In the genomic region with DNA sequence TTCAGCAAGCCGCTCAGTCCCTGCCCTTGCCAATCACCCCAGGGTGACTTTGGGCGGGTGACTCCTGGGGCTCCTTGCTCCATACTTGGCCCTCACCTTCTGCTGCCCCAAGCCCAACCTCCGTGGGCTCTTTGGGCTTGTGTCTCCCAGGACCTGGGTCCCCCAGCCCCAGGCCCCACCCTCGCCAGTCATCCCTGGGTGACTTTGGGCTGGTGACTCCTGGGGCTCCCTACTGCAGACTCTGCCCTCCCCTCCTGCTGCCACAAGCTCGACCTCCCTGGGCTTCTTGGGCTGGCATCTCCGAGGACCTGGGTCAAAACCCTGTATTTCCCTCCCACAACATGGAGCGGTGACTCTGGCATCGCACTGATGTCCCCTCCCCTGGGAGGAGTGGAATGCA, we compare ENCODE assay signal across 19 cellular contexts.
"Had no signal": no experiment of that assay in that cellular context is flagged by ENCODE, and none has a peak within 500 bp of the region (broad histone marks: within the 10 kb centered on the region; RNA-seq: fewer than 3 reads in every experiment).

No MANE protein-coding gene starts in this region.

- FAIRE-seq: keratinocyte had no signal

- H3K4me1 ChIP-seq: body of pancreas, suprapubic skin, upper lobe of left lung had no signal

- H3K27ac ChIP-seq: body of pancreas, dorsolateral prefrontal cortex, suprapubic skin, upper lobe of left lung had no signal

- ATAC-seq: body of pancreas, T-cell had no signal

- H3K4me3 ChIP-seq: body of pancreas, dorsolateral prefrontal cortex, suprapubic skin, upper lobe of left lung had no signal

- H3K27me3 ChIP-seq: body of pancreas, suprapubic skin, upper lobe of left lung had no signal

- H3K9me3 ChIP-seq: body of pancreas, suprapubic skin, upper lobe of left lung had no signal

- H3K36me3 ChIP-seq: suprapubic skin, upper lobe of left lung had no signal

- DNase-seq: activated CD4-positive, alpha-beta T cell treated with anti-CD3 and anti-CD28 coated beads, Interleukin-2, amount 50 U/mL, for 4 hours; activated naive CD4-positive, alpha-beta T cell treated with Interleukin-2 at 50 U/mL for 16 hours; activated naive CD8-positive, alpha-beta T cell treated with anti-CD3 and anti-CD28 coated beads, Interleukin-2, amount 10 ng/mL, durations not matched to agents 7 days and 5 days; activated T-cell treated with anti-CD3 and anti-CD28 coated beads for 4 hours; amygdala; caudate nucleus; foreskin melanocyte; glutamatergic neuron; hippocampal formation; nephron progenitor cell; nucleus accumbens; retina; T-cell; T-helper 9 cell had no signal
